Comparison of ENCODE assay signal across 21 cellular contexts in the genomic region with DNA sequence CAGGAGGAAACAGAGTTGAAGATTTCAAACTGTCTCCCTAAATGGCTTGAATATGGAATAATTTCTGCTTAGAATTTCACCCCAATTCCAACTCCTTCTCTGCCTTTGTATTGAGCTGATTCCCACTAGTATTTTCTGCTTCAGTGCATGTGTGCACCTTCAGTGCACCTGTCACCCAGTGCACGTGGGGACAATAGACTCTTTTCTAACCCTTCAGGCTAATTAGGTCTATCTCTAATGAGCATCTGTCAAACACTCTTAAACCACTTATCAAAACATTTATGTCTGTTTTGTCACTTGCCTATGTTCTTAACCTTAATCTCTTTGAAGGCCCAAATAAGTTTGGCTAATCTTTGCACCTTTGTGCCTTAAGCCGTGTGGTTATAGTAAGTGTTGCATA.
DNase-seq lines count a peak whose midpoint lies in the region; ATAC-seq, FAIRE-seq and TF ChIP-seq lines count a peak whose summit lies in the region.
"Had no signal": no experiment of that assay in that cellular context is flagged by ENCODE, and none has a peak within 500 bp of the region (broad histone marks: within the 10 kb centered on the region; RNA-seq: fewer than 3 reads in every experiment).

No MANE protein-coding gene starts in this region.

- no peak overlapping the region for H3K4me3 ChIP-seq in lower leg skin (ENCODE audit: low read depth, poor library complexity, severe bottlenecking)
- no peak overlapping the region for H3K4me3 ChIP-seq in SK-N-SH (ENCODE audit: low read depth in 2 of 2, low read length in 1 of 2)
- H3K4me3 ChIP-seq: HAP-1 had no signal

- H3F3A ChIP-seq in SK-N-SH (replicated peaks; ENCODE audit: insufficient read depth) = no peaks in the 10 kb centered on the region

- TF ChIP-seq CTCF in D721Med (IDR thresholded peaks at IDR 0.05; ENCODE audit: insufficient read depth, missing control alignments) (no peak), lower leg skin (IDR thresholded peaks at IDR 0.05) (no peak), SK-N-SH (IDR thresholded peaks at IDR 0.05) (no peak)

- H3K36me3 ChIP-seq in SK-N-SH (replicated peaks in 1 of 2; ENCODE audit: control insufficient read depth in 1 of 2, insufficient read depth in 2 of 2, low read length in 1 of 2) = no peaks in the 10 kb centered on the region
- H3K36me3 ChIP-seq: HAP-1 had no signal

- H3K27me3 ChIP-seq in SK-N-SH (ENCODE audit: insufficient read depth) = no peaks in the 10 kb centered on the region

- POLR2A ChIA-PET in SK-N-SH (lab: Yijun Ruan, JAX) = no interaction called here

- no peak overlapping the region for H3K27ac ChIP-seq in SK-N-SH (ENCODE audit: low read depth in 2 of 2, low read length in 1 of 2)

- no peak for TF ChIP-seq POLR2A in lower leg skin (IDR thresholded peaks at IDR 0.05)

- no peak for ATAC-seq in sciatic nerve
- ATAC-seq: SK-N-SH treated with all-trans-retinoic acid at 6 μM for 48 hours had no signal

- no peaks in the 10 kb centered on the region for H4K20me1 ChIP-seq in SK-N-SH (ENCODE audit: insufficient read depth)

- CTCF ChIA-PET in SK-N-SH (lab: Yijun Ruan, JAX) = interaction anchor here (0.8 kb wide), 1 partner anchor 30 kb away, joined by 3 read pairs; no protein-coding TSS in a partner anchor

- H3K9me3 ChIP-seq in SK-N-SH = no peaks in the 10 kb centered on the region
- H3K9me3 ChIP-seq: HAP-1 had no signal

- no peak overlapping the region for H3K9ac ChIP-seq in SK-N-SH

- intact Hi-C loops in lower leg skin (cut with DNase I; ENCODE audit: low total_unique reads) = no loop called here
- intact Hi-C loops in sciatic nerve (cut with DNase I) = no loop called here

- TF ChIP-seq RAD21 in SK-N-SH (IDR thresholded peaks at IDR 0.05; ENCODE audit: low read length) = no peak

- no peak overlapping the region for H2AFZ ChIP-seq in SK-N-SH (ENCODE audit: low read depth)

- peak; percentile 99 for FAIRE-seq in D721Med (lab: Jason Lieb, UNC)

- no peak overlapping the region for H3K4me2 ChIP-seq in SK-N-SH

- no peaks in the 10 kb centered on the region for H3K4me1 ChIP-seq in SK-N-SH (ENCODE audit: control insufficient read depth in 1 of 2, insufficient read depth in 2 of 2, low read depth in 1 of 2, low read length in 1 of 2)
- H3K4me1 ChIP-seq: HAP-1 had no signal

- 68 to 70% methylated on average over 2 of the region's 2 CpGs for WGBS in lower leg skin, 2 donors
- WGBS in SK-N-SH (ENCODE audit: low lambda C conversion rate) = 6% methylated on average over 2 of the region's 2 CpGs

- H3K79me2 ChIP-seq in SK-N-SH (ENCODE audit: insufficient read depth) = no peaks in the 10 kb centered on the region

- TF ChIP-seq EP300 in SK-N-SH (IDR thresholded peaks at IDR 0.05; ENCODE audit: borderline replicate concordance in 1 of 2, low read depth in 1 of 2, low read length in 1 of 2) = no peak

- DNase-seq in D721Med (ENCODE audit: insufficient read length, low spot score) (no peak), NCI-H1105 treated with DMSO at 0.1 percent for 48 hours (lab: John Stamatoyannopoulos, UW) (peak; percentile 93), NCI-H2107 treated with DMSO at 0.1 percent for 48 hours (lab: John Stamatoyannopoulos, UW; ENCODE audit: unreplicated experiment) (peak; percentile 66), NCI-H748 treated with DMSO at 0.1 percent for 48 hours (lab: John Stamatoyannopoulos, UW) (peak; percentile 49), lower leg skin (ENCODE audit: low spot score in 2 of 2) (no peak), sciatic nerve (ENCODE audit: low spot score) (no peak), SK-N-SH (no peak)
- DNase-seq: ACHN; AML-193; Calu3; DMS79 treated with DMSO at 0.1 percent for 48 hours; Kasumi-1; MM.1S; NCI-H1694 treated with DMSO at 0.1 percent for 48 hours; NCI-H2227 treated with DMSO at 0.1 percent for 48 hours; NK-92 treated with Interleukin-12 subunit alpha and Interleukin-12 subunit beta, amount 100 ng/mL, for 24 hours; SHP77; T-helper 1 cell; T1000 had no signal

- H3K9me2 ChIP-seq in SK-N-SH = no peaks in the 10 kb centered on the region

TF ChIP-seq in SK-N-SH, 30 proteins besides CTCF, POLR2A, EP300 and RAD21:
- TF ChIP-seq PBX3 (IDR thresholded peaks at IDR 0.05) = no peak
- no peak for TF ChIP-seq YY1 (IDR thresholded peaks at IDR 0.05; ENCODE audit: low read depth)
- TF ChIP-seq TEAD4 (IDR thresholded peaks at IDR 0.05; ENCODE audit: borderline replicate concordance, insufficient read depth) = no peak
- no peak for TF ChIP-seq RCOR1 (IDR thresholded peaks at IDR 0.05; ENCODE audit: low read length)
- no peak for TF ChIP-seq USF1 (IDR thresholded peaks at IDR 0.05; ENCODE audit: borderline replicate concordance, low read depth)
- no peak for TF ChIP-seq TAF1 (IDR thresholded peaks at IDR 0.05; ENCODE audit: borderline replicate concordance, low read depth, low read length)
- TF ChIP-seq POLR2AphosphoS5 (IDR thresholded peaks at IDR 0.05; ENCODE audit: low read depth, low read length) = no peak

Comparison
In these comparisons a context has a peak if more than half of its experiments do, and no peak if none do; other contexts are left out.
1. DNase-seq: peak in NCI-H1105 treated with DMSO at 0.1 percent for 48 hours (single experiment), NCI-H2107 treated with DMSO at 0.1 percent for 48 hours (single experiment) and NCI-H748 treated with DMSO at 0.1 percent for 48 hours (single experiment); none in D721Med (single experiment), lower leg skin (0 of 2), sciatic nerve (single experiment) and SK-N-SH (single experiment).